Comparison of ENCODE assay signal across 16 cellular contexts in genomic region chr1:80540605-80541004, GRCh38.
"Had no signal": no experiment of that assay in that cellular context is flagged by ENCODE, and none has a peak within 500 bp of the region (broad histone marks: within the 10 kb centered on the region; RNA-seq: fewer than 3 reads in every experiment).

No MANE protein-coding gene starts in this region.

- H3K36me3 Mint-ChIP-seq: naive thymus-derived CD8-positive, alpha-beta T cell; type B pancreatic cell had no signal

- H3K4me1 ChIP-seq: foreskin keratinocyte, right atrium auricular region had no signal

- H3K27me3 Mint-ChIP-seq: dendritic cell treated with granulocyte-macrophage colony-stimulating factor and Interleukin-4, amounts not matched to agents 40 ng/mL and 50 ng/mL, for 4 days; naive thymus-derived CD8-positive, alpha-beta T cell; type B pancreatic cell had no signal

- H3K4me3 ChIP-seq: lung, mucosa of descending colon, ovary, right atrium auricular region had no signal

- ATAC-seq: foreskin keratinocyte; left colon; left ventricle myocardium superior; mucosa of descending colon; naive thymus-derived CD8-positive, alpha-beta T cell had no signal

- H3K9me3 ChIP-seq: mucosa of descending colon, ovary, right atrium auricular region had no signal

- H3K4me3 Mint-ChIP-seq: dendritic cell treated with granulocyte-macrophage colony-stimulating factor and Interleukin-4, amounts not matched to agents 40 ng/mL and 50 ng/mL, for 4 days; naive thymus-derived CD8-positive, alpha-beta T cell; neural crest cell; type B pancreatic cell had no signal

- H3K9me3 Mint-ChIP-seq: type B pancreatic cell had no signal

- H3K27ac Mint-ChIP-seq: dendritic cell treated with granulocyte-macrophage colony-stimulating factor and Interleukin-4, amounts not matched to agents 40 ng/mL and 50 ng/mL, for 4 days; naive thymus-derived CD8-positive, alpha-beta T cell; type B pancreatic cell had no signal

- H3K4me1 Mint-ChIP-seq: naive thymus-derived CD8-positive, alpha-beta T cell had no signal

- DNase-seq: cerebellar nuclear complex; left colon; left ventricle myocardium superior; mucosa of descending colon; naive thymus-derived CD8-positive, alpha-beta T cell; nucleus accumbens; ovary; small intestine; stimulated activated CD4-positive, alpha-beta T cell treated with anti-CD3 and anti-CD28 coated beads, Interleukin-12 subunit alpha, Interleukin-12 subunit beta, amount 100 ng/mL, for 4 hours; stimulated activated naive CD4-positive, alpha-beta T cell treated with Interleukin-2 at 50 U/mL for 16 hours had no signal

- H3K27ac ChIP-seq: foreskin keratinocyte, ovary, right atrium auricular region had no signal

- H3K36me3 ChIP-seq: ovary, right atrium auricular region had no signal

- H3K27me3 ChIP-seq: foreskin keratinocyte, ovary, right atrium auricular region had no signal
